ENCODE assay signal across 14 cellular contexts in genomic region chr11:118625036-118625690, GRCh38. TPM values are rescaled to one million over a fixed set of nuclear protein-coding genes. Genes with fewer than 3 reads are reported as not detected.
DNase-seq lines count a peak whose midpoint lies in the region; ATAC-seq and TF ChIP-seq lines count a peak whose summit lies in the region.
"Had no signal": no experiment of that assay in that cellular context is flagged by ENCODE, and none has a peak within 500 bp of the region (broad histone marks: within the 10 kb centered on the region; RNA-seq: fewer than 3 reads in every experiment).

No MANE protein-coding gene starts in this region.

- WGBS in esophagus squamous epithelium, 2 donors: 36 to 38% methylated on average over 3 to 5 of the region's 6 CpGs

- H3K4me3 ChIP-seq in RWPE2 (ENCODE audit: severe bottlenecking): no peak overlapping the region
- H3K4me3 ChIP-seq in esophagus squamous epithelium: no peak overlapping the region
- H3K4me3 ChIP-seq in subcutaneous abdominal adipose tissue (ENCODE audit: low read depth in 1 of 5, low read length in 5 of 5): no peak overlapping the region
- H3K4me3 ChIP-seq: GM23338 had no signal

- no peak for TF ChIP-seq CTCF in RWPE2 (IDR thresholded peaks at IDR 0.05; ENCODE audit: poor library complexity, severe bottlenecking)
- no peak for TF ChIP-seq CTCF in esophagus squamous epithelium (IDR thresholded peaks at IDR 0.05)

- no peak overlapping the region for H3K9ac ChIP-seq in subcutaneous abdominal adipose tissue (ENCODE audit: low read length in 5 of 5)

- H3K27ac ChIP-seq in RWPE2 (ENCODE audit: poor library complexity, severe bottlenecking) (peak overlapping the region; percentile 99), esophagus squamous epithelium (peak overlapping the region; percentile 5 to 88 (median 58)), subcutaneous abdominal adipose tissue (ENCODE audit: low read depth, low read length) (peak overlapping the region; percentile 99)

- H3K9me3 ChIP-seq in RWPE2 (ENCODE audit: severe bottlenecking) (no peaks in the 10 kb centered on the region), esophagus squamous epithelium (no peaks in the 10 kb centered on the region), subcutaneous abdominal adipose tissue (ENCODE audit: control insufficient read depth in 5 of 5, low read length in 5 of 5) (no peaks in the 10 kb centered on the region)

- intact Hi-C loops in esophagus squamous epithelium (cut with DNase I): no loop called here

- H3K27me3 ChIP-seq in RWPE2 (ENCODE audit: insufficient read depth, poor library complexity, severe bottlenecking): no peaks in the 10 kb centered on the region
- H3K27me3 ChIP-seq in esophagus squamous epithelium: peaks cover 0 to 14% (median 0%) of the 10 kb centered on the region in 4 donors
- H3K27me3 ChIP-seq in subcutaneous abdominal adipose tissue (ENCODE audit: control insufficient read depth in 5 of 5, insufficient read depth in 4 of 5, low read length in 5 of 5): no peaks in the 10 kb centered on the region

- H3K36me3 ChIP-seq in RWPE2 (ENCODE audit: low read depth): peaks cover 53% of the 10 kb centered on the region
- H3K36me3 ChIP-seq in esophagus squamous epithelium: peaks cover 0 to 43% (median 10%) of the 10 kb centered on the region in 3 donors
- peaks cover 0 to 65% (median 56%) of the 10 kb centered on the region in 5 donors for H3K36me3 ChIP-seq in subcutaneous abdominal adipose tissue (ENCODE audit: control insufficient read depth in 5 of 5, insufficient read depth in 5 of 5, low read length in 5 of 5)

- no peak for TF ChIP-seq POLR2A in esophagus squamous epithelium (IDR thresholded peaks at IDR 0.05)

- DNase-seq in LHCN-M2 (ENCODE audit: low read depth): peak; percentile 28
- no peak for DNase-seq in RWPE2 (ENCODE audit: low spot score)
- DNase-seq in esophagus squamous epithelium (lab: John Stamatoyannopoulos, UW): no peak
- no peak for DNase-seq in amniotic stem cell (lab: John Stamatoyannopoulos, UW)
- DNase-seq: EL, MM.1S, NCI-H226 had no signal

- ATAC-seq in RWPE2 (ENCODE audit: low read depth) (no peak), GM18868 (IDR thresholded peaks at IDR 0.05; ENCODE audit: unreplicated experiment) (no peak), HG03196 (IDR thresholded peaks at IDR 0.05; ENCODE audit: unreplicated experiment) (no peak)

- H3K4me1 ChIP-seq in RWPE2 (ENCODE audit: insufficient read depth, poor library complexity, severe bottlenecking) (peaks cover 37% of the 10 kb centered on the region), esophagus squamous epithelium (peaks cover 33 to 87% (median 61%) of the 10 kb centered on the region in 3 donors), subcutaneous abdominal adipose tissue (ENCODE audit: control insufficient read depth in 5 of 5, insufficient read depth in 5 of 5, low read length in 5 of 5) (peaks cover 14 to 91% (median 88%) of the 10 kb centered on the region in 5 donors)

RNA-seq across cellular contexts. Expression of gene PHLDB1, which starts 17.7 kb away (rescaled TPM):
- total RNA-seq in LHCN-M2 (2014; rRNA removed) (79.0 and 88.7 TPM in 2 replicates), esophagus squamous epithelium (10 to 100 TPM in 3 of 4 donors, 1 to 10 TPM in 1; 6.7 to 29.8 (median 21.2) TPM)
- 94.1 TPM for polyA plus RNA-seq in LHCN-M2 (2012)

RNA-seq across cellular contexts. Expression of gene ARCN1, which starts 53.0 kb away (rescaled TPM):
- 149 and 156 TPM in 2 replicates for total RNA-seq in LHCN-M2 (2014; rRNA removed)
- 127 TPM for polyA plus RNA-seq in LHCN-M2 (2012)
- 10 to 100 TPM; 67.8 to 81.6 (median 78.1) TPM for total RNA-seq in esophagus squamous epithelium

RNA-seq across cellular contexts. Expression of gene TREH, which starts 54.3 kb away (rescaled TPM):
- total RNA-seq in LHCN-M2 (2014; rRNA removed) (not detected in 2 replicates), esophagus squamous epithelium (under 1 TPM in 2 of 4 donors, not detected in 2; 0.09 to 0.57 TPM)
- 0.23 TPM for polyA plus RNA-seq in LHCN-M2 (2012)
- total RNA-seq: endodermal cell, frontal cortex, GM23338, mononuclear cell had no signal

RNA-seq across cellular contexts. Expression of gene IFT46, which starts 59.4 kb away (rescaled TPM):
- total RNA-seq in LHCN-M2 (2014; rRNA removed) (47.0 and 75.3 TPM in 2 replicates), esophagus squamous epithelium (10 to 100 TPM; 13.2 to 25.2 (median 18.6) TPM)
- 25.5 TPM for polyA plus RNA-seq in LHCN-M2 (2012)
